Comparison of ENCODE assay signal across 8 cellular contexts in genomic region chr2:170816499-170817246, GRCh38. TPM values are rescaled to one million over a fixed set of nuclear protein-coding genes. Genes with fewer than 3 reads are reported as not detected.
DNase-seq lines count a peak whose midpoint lies in the region; ATAC-seq and TF ChIP-seq lines count a peak whose summit lies in the region.

Gene GAD1 (plus strand): TSS chr2:170816887. CDS start chr2:170818592, 1,705 bp downstream.

- ATAC-seq in HG02973 (IDR thresholded peaks at IDR 0.05; ENCODE audit: unreplicated experiment): peak; percentile 52
- ATAC-seq in WTC11: peak; percentile 1; the same call in 1 of the 2 replicates
- peak; percentile 75 for ATAC-seq in lung (ENCODE audit: insufficient read depth, low FRiP score)
- no peak for ATAC-seq in GM19351 (IDR thresholded peaks at IDR 0.05; ENCODE audit: unreplicated experiment)

- H3K27ac Mint-ChIP-seq in WTC11: no peak within 1 kb of the TSS

- H3K27ac ChIP-seq in DOHH2 (ENCODE audit: low read depth, low read length) (peak within 1 kb of the TSS; percentile 67), duodenal mucosa (ENCODE audit: low read depth, low read length) (no peak within 1 kb of the TSS), lung (ENCODE audit: low read depth in 1 of 2, low read length in 1 of 2) (no peak within 1 kb of the TSS)

- H3K27me3 ChIP-seq in DOHH2 (ENCODE audit: control insufficient read depth, low read length) (peaks cover 56% of the 10 kb centered on the region), duodenal mucosa (ENCODE audit: control insufficient read depth in 1 of 2, insufficient read depth in 2 of 2, low read length in 2 of 2) (peaks cover 75 to 82% of the 10 kb centered on the region in 2 donors), lung (ENCODE audit: control insufficient read depth, insufficient read depth) (peaks cover 8% of the 10 kb centered on the region)

- H3K9me3 Mint-ChIP-seq in WTC11: no peaks in the 10 kb centered on the region

- H3F3A ChIP-seq in DOHH2 (ENCODE audit: control insufficient read depth, insufficient read depth): no peaks in the 10 kb centered on the region; the same call in 1 of the 2 replicates

- CTCF ChIA-PET in WTC11 (lab: Charles Lee): interaction anchor here (0.7 to 7.0 kb wide), 22 partner anchors 8 to 735 kb away, joined by 3 to 92 read pairs (median 6); partner anchors contain the start of genes ERICH2, GORASP2 and SP5

- TF ChIP-seq CTCF in DOHH2 (IDR thresholded peaks at IDR 0.05; ENCODE audit: low read depth, low read length, poor library complexity, severe bottlenecking): no peak
- TF ChIP-seq CTCF in WTC11 (IDR thresholded peaks at IDR 0.05): no peak
- TF ChIP-seq CTCF in lung (IDR thresholded peaks at IDR 0.05; ENCODE audit: control extremely low read depth, extremely low read depth): no peak

- H3K4me1 ChIP-seq in DOHH2 (ENCODE audit: control insufficient read depth, low read length) (peaks cover 28% of the 10 kb centered on the region), duodenal mucosa (ENCODE audit: control insufficient read depth in 1 of 2, insufficient read depth in 2 of 2, low read length in 2 of 2) (peaks cover 27 to 47% of the 10 kb centered on the region in 2 donors), lung (ENCODE audit: control insufficient read depth in 2 of 2, insufficient read depth in 2 of 2, low read length in 2 of 2) (peaks cover 0 to 34% of the 10 kb centered on the region in 2 donors)

- H3K9ac ChIP-seq in duodenal mucosa (ENCODE audit: low read depth in 1 of 2, low read length in 2 of 2): no peak within 1 kb of the TSS

- no peaks in the 10 kb centered on the region for H3K9me2 ChIP-seq in DOHH2 (replicated peaks; ENCODE audit: control insufficient read depth, low read length)

- POLR2A ChIA-PET in WTC11 (lab: Charles Lee): interaction anchor here (0.7 kb wide), 1 partner anchor 29 kb away, joined by 9 read pairs; no protein-coding TSS in a partner anchor

- H3K36me3 ChIP-seq in DOHH2 (ENCODE audit: control insufficient read depth, low read length) (no peaks in the 10 kb centered on the region), duodenal mucosa (ENCODE audit: control insufficient read depth in 1 of 2, insufficient read depth in 2 of 2, low read length in 2 of 2) (no peaks in the 10 kb centered on the region), lung (ENCODE audit: control insufficient read depth in 2 of 2, insufficient read depth in 2 of 2, low read length in 2 of 2) (no peaks in the 10 kb centered on the region)

- peaks cover 89% of the 10 kb centered on the region for H3K27me3 Mint-ChIP-seq in WTC11 (ENCODE audit: low read depth)

- H3K4me3 ChIP-seq in DOHH2 (ENCODE audit: low read length) (peak within 1 kb of the TSS; percentile 79), duodenal mucosa (ENCODE audit: low read depth in 1 of 2, low read length in 2 of 2) (peak within 1 kb of the TSS; percentile 61 to 68), lung (peak within 1 kb of the TSS; percentile 29)

- H3K4me2 ChIP-seq in DOHH2 (ENCODE audit: low read length): peak within 1 kb of the TSS; percentile 97

- H3K4me1 Mint-ChIP-seq in WTC11: peaks cover 65% of the 10 kb centered on the region

- no peaks in the 10 kb centered on the region for H3K9me3 ChIP-seq in DOHH2 (ENCODE audit: control insufficient read depth, insufficient read depth, low read length)
- H3K9me3 ChIP-seq in duodenal mucosa (ENCODE audit: control insufficient read depth in 1 of 2, low read length in 2 of 2): no peaks in the 10 kb centered on the region
- peaks cover 0 to 3% of the 10 kb centered on the region in 2 donors for H3K9me3 ChIP-seq in lung (ENCODE audit: control insufficient read depth in 2 of 2, insufficient read depth in 1 of 2, low read length in 1 of 2)

- H4K20me1 ChIP-seq in DOHH2 (ENCODE audit: control insufficient read depth, insufficient read depth, low read depth, low read length): no peaks in the 10 kb centered on the region

- no peaks in the 10 kb centered on the region for H3K79me2 ChIP-seq in DOHH2 (ENCODE audit: control insufficient read depth, low read length)

- WGBS in lung, 2 donors: 0 to 1% methylated on average over 46 to 59 of the region's 59 CpGs

- DNase-seq in NCI-H2227 treated with DMSO at 0.1 percent for 48 hours (lab: John Stamatoyannopoulos, UW) (peak; percentile 87), WTC11 (ENCODE audit: low spot score) (peak; percentile 76), lung (ENCODE audit: low spot score) (peak; percentile 80)
- DNase-seq in stimulated activated CD8-positive, alpha-beta memory T cell treated with anti-CD3 and anti-CD28 coated beads, Interleukin-12 subunit alpha, Interleukin-12 subunit beta, amount 100 ng/mL, for 24 hours (ENCODE audit: extremely low read depth): peak; percentile 31

- peak within 1 kb of the TSS; percentile 84 for H3K4me3 Mint-ChIP-seq in WTC11

- H3K36me3 Mint-ChIP-seq in WTC11: no peaks in the 10 kb centered on the region

TF ChIP-seq in WTC11, 78 proteins besides CTCF, POLR2A, EP300 and RAD21:
- TF ChIP-seq PRDM15 (CRISPR knock-in tag; IDR thresholded peaks at IDR 0.05): no peak
- TF ChIP-seq ZNF425 (CRISPR knock-in tag; conservative IDR thresholded peaks at IDR 0.05): no peak
- no peak for TF ChIP-seq NFATC4 (CRISPR knock-in tag; IDR thresholded peaks at IDR 0.05)
- no peak for TF ChIP-seq ZNF138 (CRISPR knock-in tag; conservative IDR thresholded peaks at IDR 0.05)
- TF ChIP-seq, protein P1, sequence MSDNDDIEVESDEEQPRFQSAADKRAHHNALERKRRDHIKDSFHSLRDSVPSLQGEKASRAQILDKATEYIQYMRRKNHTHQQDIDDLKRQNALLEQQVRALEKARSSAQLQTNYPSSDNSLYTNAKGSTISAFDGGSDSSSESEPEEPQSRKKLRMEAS (CRISPR knock-in tag; IDR thresholded peaks at IDR 0.05): 0 out of 2 replicates have a peak, but pooled peaks have one; percentile 25
- TF ChIP-seq ZNF263 (CRISPR knock-in tag; IDR thresholded peaks at IDR 0.05; ENCODE audit: low read depth): no peak
TF ChIP-seq in WTC11: peak in this region for 1.

RNA-seq across cellular contexts. Expression of gene GAD1, which starts in this region (rescaled TPM):
- 2.5 to 3.6 TPM (median 2.6 TPM) in 3 replicates for total RNA-seq in WTC11 (2021)
- total RNA-seq in lung: 1 to 10 TPM in 1 of 2 donors, under 1 TPM in 1; 0.80 to 1.4 TPM
- under 1 TPM; 0.08 to 0.22 TPM for polyA plus RNA-seq in lung

Comparison
In these comparisons a context has a peak if more than half of its experiments do, and no peak if none do; other contexts are left out.
1. H3K4me3 ChIP-seq: peak in every context shown above with its lines; median percentile 79 in DOHH2; 64 in duodenal mucosa; 29 in lung.
2. DNase-seq: peak in every context shown above with its lines; median percentile 87 in NCI-H2227 treated with DMSO at 0.1 percent for 48 hours; 80 in lung; 76 in WTC11; 31 in stimulated activated CD8-positive, alpha-beta memory T cell treated with anti-CD3 and anti-CD28 coated beads, Interleukin-12 subunit alpha, Interleukin-12 subunit beta, amount 100 ng/mL, for 24 hours.